ENCODE assay signal across 33 cellular contexts in the genomic region with DNA sequence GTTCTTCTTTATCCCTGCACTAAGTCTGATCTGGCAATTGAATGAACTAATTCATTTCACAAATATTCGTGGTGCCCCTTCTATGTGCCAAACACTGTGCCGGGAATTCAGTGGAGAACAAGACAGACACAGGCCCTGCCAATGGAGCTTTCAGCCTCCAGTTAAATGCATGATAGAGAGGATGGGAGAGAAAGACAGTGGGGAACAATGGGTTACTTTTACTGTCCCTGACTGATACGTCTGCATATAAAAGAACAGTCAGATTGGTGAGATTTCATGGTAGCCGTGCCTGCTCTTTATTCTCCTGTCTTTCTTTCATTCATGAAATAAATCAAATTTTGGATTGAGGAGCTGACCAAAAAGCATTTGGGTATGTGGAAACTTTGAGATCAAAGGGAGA.
"Had no signal": no experiment of that assay in that cellular context is flagged by ENCODE, and none has a peak within 500 bp of the region (broad histone marks: within the 10 kb centered on the region; RNA-seq: fewer than 3 reads in every experiment).

No MANE protein-coding gene starts in this region.

- H3K27me3 Mint-ChIP-seq: activated CD4-positive, alpha-beta memory T cell treated with anti-CD3 and anti-CD28 coated beads for 36 hours; activated CD4-positive, alpha-beta T cell treated with anti-CD3 and anti-CD28 coated beads for 36 hours; activated CD4-positive, alpha-beta T cell treated with anti-CD3 and anti-CD28 coated beads, Interleukin-2, amount 10 ng/mL, durations not matched to agents 24 days and 14 days; activated CD8-positive, alpha-beta memory T cell treated with anti-CD3 and anti-CD28 coated beads, Interleukin-2, amount 10 ng/mL, durations not matched to agents 7 days and 5 days; activated naive CD4-positive, alpha-beta T cell treated with anti-CD3 and anti-CD28 coated beads, Interleukin-2, amount 50 U/mL, for 24 hours; activated naive CD8-positive, alpha-beta T cell treated with anti-CD3 and anti-CD28 coated beads for 36 hours; activated naive CD8-positive, alpha-beta T cell treated with anti-CD3 and anti-CD28 coated beads, Interleukin-2, amount 50 U/mL, for 24 hours; T-cell had no signal

- H3K4me1 ChIP-seq: body of pancreas, colonic mucosa, esophagus squamous epithelium had no signal

- H3K4me3 Mint-ChIP-seq: activated CD4-positive, alpha-beta memory T cell treated with anti-CD3 and anti-CD28 coated beads for 36 hours; activated CD4-positive, alpha-beta T cell treated with anti-CD3 and anti-CD28 coated beads for 36 hours; activated CD4-positive, alpha-beta T cell treated with anti-CD3 and anti-CD28 coated beads, Interleukin-2, amount 10 ng/mL, durations not matched to agents 24 days and 14 days; activated CD8-positive, alpha-beta memory T cell treated with anti-CD3 and anti-CD28 coated beads, Interleukin-2, amount 10 ng/mL, durations not matched to agents 7 days and 5 days; activated CD8-positive, alpha-beta T cell treated with anti-CD3 and anti-CD28 coated beads, Interleukin-2, amount 10 ng/mL, durations not matched to agents 7 days and 5 days; activated naive CD4-positive, alpha-beta T cell treated with anti-CD3 and anti-CD28 coated beads for 36 hours; activated naive CD4-positive, alpha-beta T cell treated with anti-CD3 and anti-CD28 coated beads, Interleukin-2, amount 50 U/mL, for 24 hours; activated naive CD8-positive, alpha-beta T cell treated with anti-CD3 and anti-CD28 coated beads for 36 hours; activated naive CD8-positive, alpha-beta T cell treated with anti-CD3 and anti-CD28 coated beads, Interleukin-2, amount 50 U/mL, for 24 hours; activated T-helper 1 cell treated with anti-CD3 and anti-CD28 coated beads, Interleukin-12 subunit alpha, Interleukin-12 subunit beta, Interleukin-2, Interleukin-4 antibody, amounts not matched to agents 30 ng/mL and 10 ng/mL and 1 ng/mL, durations not matched to agents 14 hours and 24 hours and 36 hours; T-cell; T-helper 1 cell treated with Interleukin-12 subunit alpha and Interleukin-12 subunit beta and Interleukin-4 antibody, amounts not matched to agents 30 μg/mL and 1 μg/mL, for 36 hours had no signal

- H3K4me3 ChIP-seq: adrenal gland, body of pancreas, colonic mucosa, esophagus squamous epithelium had no signal

- H3K27me3 ChIP-seq: adrenal gland, body of pancreas, colonic mucosa, esophagus squamous epithelium had no signal

- DNase-seq: activated CD4-positive, alpha-beta memory T cell treated with anti-CD3 and anti-CD28 coated beads for 36 hours; activated CD4-positive, alpha-beta T cell treated with anti-CD3 and anti-CD28 coated beads for 36 hours; activated CD4-positive, alpha-beta T cell treated with anti-CD3 and anti-CD28 coated beads, Interleukin-2, amount 10 ng/mL, durations not matched to agents 24 days and 14 days; activated CD4-positive, CD25-positive, alpha-beta regulatory T cell; activated CD4-positive, CD25-positive, alpha-beta regulatory T cell treated with anti-CD3 and anti-CD28 coated beads, Interleukin-2, amount 50 U/mL, for 72 hours; activated CD8-positive, alpha-beta memory T cell treated with anti-CD3 and anti-CD28 coated beads, Interleukin-2, amount 10 ng/mL, durations not matched to agents 7 days and 5 days; activated CD8-positive, alpha-beta memory T cell treated with anti-CD3 and anti-CD28 coated beads, Interleukin-2, amount 50 U/mL, for 4 hours; activated CD8-positive, alpha-beta T cell treated with anti-CD3 and anti-CD28 coated beads, Interleukin-2, amount 10 ng/mL, durations not matched to agents 7 days and 5 days; activated effector memory CD4-positive, alpha-beta T cell treated with anti-CD3 and anti-CD28 coated beads, Interleukin-2, amount 50 U/mL, for 16 hours; activated naive CD4-positive, alpha-beta T cell treated with anti-CD3 and anti-CD28 coated beads for 36 hours; activated naive CD8-positive, alpha-beta T cell treated with anti-CD3 and anti-CD28 coated beads for 36 hours; activated naive CD8-positive, alpha-beta T cell treated with anti-CD3 and anti-CD28 coated beads, Interleukin-2, amount 50 U/mL, for 24 hours; activated T-cell treated with anti-CD3 and anti-CD28 coated beads, Interleukin-2, amount 50 U/mL, for 1 hour; activated T-cell treated with anti-CD3 and anti-CD28 coated beads, Interleukin-2, amount 50 U/mL, for 48 hours; adrenal gland; amygdala; aorta; body of pancreas; caudate nucleus; cerebellar nuclear complex; colonic mucosa; effector CD8-positive, alpha-beta T cell; esophagus squamous epithelium; foreskin melanocyte; head of caudate nucleus; T-cell; T1000; WERI-Rb-1 had no signal

- H3K27ac ChIP-seq: adrenal gland, body of pancreas, colonic mucosa, epithelial cell of prostate, esophagus squamous epithelium, WERI-Rb-1 had no signal

- H3K9me3 ChIP-seq: adrenal gland, body of pancreas, colonic mucosa, esophagus squamous epithelium had no signal

- H3K27ac Mint-ChIP-seq: activated CD4-positive, alpha-beta memory T cell treated with anti-CD3 and anti-CD28 coated beads for 36 hours; activated CD4-positive, alpha-beta T cell treated with anti-CD3 and anti-CD28 coated beads for 36 hours; activated CD4-positive, alpha-beta T cell treated with anti-CD3 and anti-CD28 coated beads, Interleukin-2, amount 10 ng/mL, durations not matched to agents 24 days and 14 days; activated CD8-positive, alpha-beta memory T cell treated with anti-CD3 and anti-CD28 coated beads, Interleukin-2, amount 10 ng/mL, durations not matched to agents 7 days and 5 days; activated CD8-positive, alpha-beta T cell treated with anti-CD3 and anti-CD28 coated beads, Interleukin-2, amount 10 ng/mL, durations not matched to agents 7 days and 5 days; activated naive CD4-positive, alpha-beta T cell treated with anti-CD3 and anti-CD28 coated beads for 36 hours; activated naive CD4-positive, alpha-beta T cell treated with anti-CD3 and anti-CD28 coated beads, Interleukin-2, amount 50 U/mL, for 24 hours; activated naive CD8-positive, alpha-beta T cell treated with anti-CD3 and anti-CD28 coated beads for 36 hours; activated naive CD8-positive, alpha-beta T cell treated with anti-CD3 and anti-CD28 coated beads, Interleukin-2, amount 50 U/mL, for 24 hours; activated T-helper 1 cell treated with anti-CD3 and anti-CD28 coated beads, Interleukin-12 subunit alpha, Interleukin-12 subunit beta, Interleukin-2, Interleukin-4 antibody, amounts not matched to agents 30 ng/mL and 10 ng/mL and 1 ng/mL, durations not matched to agents 14 hours and 24 hours and 36 hours; activated T-helper 2 cell treated with anti-CD3 and anti-CD28 coated beads, Interferon-gamma antibody, Interleukin-2, Interleukin-4, amounts not matched to agents 10 μg/mL and 5 μg/mL and 100 μg/mL, durations not matched to agents 14 hours and 24 hours and 36 hours; T-cell; T-helper 1 cell treated with Interleukin-12 subunit alpha and Interleukin-12 subunit beta and Interleukin-4 antibody, amounts not matched to agents 30 μg/mL and 1 μg/mL, for 36 hours had no signal

- ATAC-seq: activated CD4-positive, alpha-beta T cell treated with anti-CD3 and anti-CD28 coated beads for 36 hours; activated CD8-positive, alpha-beta memory T cell treated with anti-CD3 and anti-CD28 coated beads, Interleukin-2, amount 10 ng/mL, durations not matched to agents 7 days and 5 days; activated CD8-positive, alpha-beta T cell treated with anti-CD3 and anti-CD28 coated beads, Interleukin-2, amount 10 ng/mL, durations not matched to agents 7 days and 5 days; activated naive CD8-positive, alpha-beta T cell treated with anti-CD3 and anti-CD28 coated beads, Interleukin-2, amount 50 U/mL, for 24 hours; body of pancreas; T-cell had no signal

- H3K36me3 Mint-ChIP-seq: activated CD4-positive, alpha-beta memory T cell treated with anti-CD3 and anti-CD28 coated beads for 36 hours; activated CD8-positive, alpha-beta memory T cell treated with anti-CD3 and anti-CD28 coated beads, Interleukin-2, amount 10 ng/mL, durations not matched to agents 7 days and 5 days; activated naive CD4-positive, alpha-beta T cell treated with anti-CD3 and anti-CD28 coated beads, Interleukin-2, amount 50 U/mL, for 24 hours; activated naive CD8-positive, alpha-beta T cell treated with anti-CD3 and anti-CD28 coated beads for 36 hours; T-cell had no signal

- H3K9me3 Mint-ChIP-seq: activated CD4-positive, alpha-beta memory T cell treated with anti-CD3 and anti-CD28 coated beads for 36 hours; activated CD4-positive, alpha-beta T cell treated with anti-CD3 and anti-CD28 coated beads, Interleukin-2, amount 10 ng/mL, durations not matched to agents 24 days and 14 days; activated naive CD4-positive, alpha-beta T cell treated with anti-CD3 and anti-CD28 coated beads for 36 hours; activated naive CD4-positive, alpha-beta T cell treated with anti-CD3 and anti-CD28 coated beads, Interleukin-2, amount 50 U/mL, for 24 hours; activated naive CD8-positive, alpha-beta T cell treated with anti-CD3 and anti-CD28 coated beads, Interleukin-2, amount 50 U/mL, for 24 hours; activated T-helper 1 cell treated with anti-CD3 and anti-CD28 coated beads, Interleukin-12 subunit alpha, Interleukin-12 subunit beta, Interleukin-2, Interleukin-4 antibody, amounts not matched to agents 30 ng/mL and 10 ng/mL and 1 ng/mL, durations not matched to agents 14 hours and 24 hours and 36 hours; activated T-helper 2 cell treated with anti-CD3 and anti-CD28 coated beads, Interferon-gamma antibody, Interleukin-2, Interleukin-4, amounts not matched to agents 10 μg/mL and 5 μg/mL and 100 μg/mL, durations not matched to agents 14 hours and 24 hours and 36 hours; T-cell; T-helper 1 cell treated with Interleukin-12 subunit alpha and Interleukin-12 subunit beta and Interleukin-4 antibody, amounts not matched to agents 30 μg/mL and 1 μg/mL, for 36 hours had no signal

- H3K4me1 Mint-ChIP-seq: activated CD4-positive, alpha-beta T cell treated with anti-CD3 and anti-CD28 coated beads for 36 hours; activated CD4-positive, alpha-beta T cell treated with anti-CD3 and anti-CD28 coated beads, Interleukin-2, amount 10 ng/mL, durations not matched to agents 24 days and 14 days; activated CD8-positive, alpha-beta memory T cell treated with anti-CD3 and anti-CD28 coated beads, Interleukin-2, amount 10 ng/mL, durations not matched to agents 7 days and 5 days; activated naive CD4-positive, alpha-beta T cell treated with anti-CD3 and anti-CD28 coated beads, Interleukin-2, amount 50 U/mL, for 24 hours; activated naive CD8-positive, alpha-beta T cell treated with anti-CD3 and anti-CD28 coated beads for 36 hours; activated naive CD8-positive, alpha-beta T cell treated with anti-CD3 and anti-CD28 coated beads, Interleukin-2, amount 50 U/mL, for 24 hours; T-cell had no signal

- H3K36me3 ChIP-seq: adrenal gland, colonic mucosa, esophagus squamous epithelium, WERI-Rb-1 had no signal
